ENCODE assay signal across 8 cellular contexts in genomic region chr6:38131527-38131965, GRCh38.
DNase-seq lines count a peak whose midpoint lies in the region; ATAC-seq and TF ChIP-seq lines count a peak whose summit lies in the region.

No MANE protein-coding gene starts in this region.

- H3K27me3 Mint-ChIP-seq in MCF 10A (ENCODE audit: insufficient read depth, unreplicated experiment) = no peaks in the 10 kb centered on the region
- no peaks in the 10 kb centered on the region for H3K27me3 Mint-ChIP-seq in activated T-cell treated with anti-CD3 and anti-CD28 coated beads, Interleukin-2, amount 50 U/mL, for 4 hours (ENCODE audit: low read depth)
- H3K27me3 Mint-ChIP-seq in CD8-positive, alpha-beta memory T cell = no peaks in the 10 kb centered on the region

- H3K27ac ChIP-seq in breast epithelium (no peak overlapping the region), foreskin keratinocyte (no peak overlapping the region), upper lobe of right lung (no peak overlapping the region)
- H3K27ac ChIP-seq in CD8-positive, alpha-beta memory T cell (ENCODE audit: low read depth, low read length) = no peak overlapping the region

- peak; percentile 92 for ATAC-seq in activated T-cell treated with anti-CD3 and anti-CD28 coated beads, Interleukin-2, amount 50 U/mL, for 4 hours
- ATAC-seq in foreskin keratinocyte = peak; percentile 87
- peak; percentile 93 for ATAC-seq in stimulated activated naive CD8-positive, alpha-beta T cell treated with anti-CD3 and anti-CD28 coated beads, Interleukin-15, Interleukin-2, amounts not matched to agents 100 U/mL and 50 U/mL, for 24 hours
- ATAC-seq in upper lobe of right lung = no peak

- H3K36me3 ChIP-seq in breast epithelium (no peaks in the 10 kb centered on the region), upper lobe of right lung (no peaks in the 10 kb centered on the region)
- no peaks in the 10 kb centered on the region for H3K36me3 ChIP-seq in CD8-positive, alpha-beta memory T cell (ENCODE audit: insufficient read depth, low read length)

- no peak overlapping the region for H3K4me3 Mint-ChIP-seq in MCF 10A (ENCODE audit: unreplicated experiment)
- H3K4me3 Mint-ChIP-seq in activated T-cell treated with anti-CD3 and anti-CD28 coated beads, Interleukin-2, amount 50 U/mL, for 4 hours = no peak overlapping the region
- H3K4me3 Mint-ChIP-seq in CD8-positive, alpha-beta memory T cell = no peak overlapping the region

- CTCF ChIA-PET in MCF 10A (lab: Yijun Ruan, JAX) = no interaction called here
- CTCF ChIA-PET in CD8-positive, alpha-beta memory T cell (lab: Charles Lee) = no interaction called here

- no peaks in the 10 kb centered on the region for H3K27me3 ChIP-seq in breast epithelium
- no peaks in the 10 kb centered on the region for H3K27me3 ChIP-seq in foreskin keratinocyte
- H3K27me3 ChIP-seq in upper lobe of right lung = no peaks in the 10 kb centered on the region
- H3K27me3 ChIP-seq in CD8-positive, alpha-beta memory T cell (ENCODE audit: insufficient read depth, low read length, poor library complexity, severe bottlenecking) = no peaks in the 10 kb centered on the region

- BruUV-seq in MCF 10A (replicated peaks; lab: Mats Ljungman, UMichigan) = no TSS peak

- H3K9me3 ChIP-seq in breast epithelium (no peaks in the 10 kb centered on the region), upper lobe of right lung (no peaks in the 10 kb centered on the region)
- no peaks in the 10 kb centered on the region for H3K9me3 ChIP-seq in CD8-positive, alpha-beta memory T cell (ENCODE audit: low read length)

- peaks cover 15% of the 10 kb centered on the region for H3K4me1 Mint-ChIP-seq in MCF 10A (ENCODE audit: insufficient read depth, unreplicated experiment)
- peaks cover 41% of the 10 kb centered on the region for H3K4me1 Mint-ChIP-seq in activated T-cell treated with anti-CD3 and anti-CD28 coated beads, Interleukin-2, amount 50 U/mL, for 4 hours (ENCODE audit: low read depth)
- peaks cover 53 to 71% (median 60%) of the 10 kb centered on the region in 3 donors for H3K4me1 Mint-ChIP-seq in CD8-positive, alpha-beta memory T cell

- H3K4me1 ChIP-seq in breast epithelium (no peaks in the 10 kb centered on the region), foreskin keratinocyte (no peaks in the 10 kb centered on the region), upper lobe of right lung (peaks cover 4% of the 10 kb centered on the region)
- no peaks in the 10 kb centered on the region for H3K4me1 ChIP-seq in CD8-positive, alpha-beta memory T cell (ENCODE audit: insufficient read depth, low read length)

- TF ChIP-seq POLR2A in breast epithelium (IDR thresholded peaks at IDR 0.05) = no peak

- intact Hi-C loops in MCF 10A (cut with micrococcal nuclease) = no loop called here
- intact Hi-C loops in breast epithelium (cut with DNase I; ENCODE audit: low total_unique reads) = no loop called here
- intact Hi-C loops in upper lobe of right lung (cut with DNase I) = no loop called here

- H3K4me3 ChIP-seq in breast epithelium (no peak overlapping the region), upper lobe of right lung (no peak overlapping the region)
- H3K4me3 ChIP-seq in CD8-positive, alpha-beta memory T cell (ENCODE audit: low read length) = no peak overlapping the region

- H3K36me3 Mint-ChIP-seq in MCF 10A (ENCODE audit: insufficient read depth, unreplicated experiment) = peaks cover 12% of the 10 kb centered on the region
- H3K36me3 Mint-ChIP-seq in activated T-cell treated with anti-CD3 and anti-CD28 coated beads, Interleukin-2, amount 50 U/mL, for 4 hours (ENCODE audit: insufficient read depth) = peaks cover 36% of the 10 kb centered on the region
- H3K36me3 Mint-ChIP-seq in CD8-positive, alpha-beta memory T cell = peaks cover 4 to 34% (median 16%) of the 10 kb centered on the region in 3 donors

- H3K27ac Mint-ChIP-seq in MCF 10A (ENCODE audit: low read depth, unreplicated experiment) = peak overlapping the region; percentile 37
- H3K27ac Mint-ChIP-seq in CD8-positive, alpha-beta memory T cell = no peak overlapping the region

- no peaks in the 10 kb centered on the region for H3K9me3 Mint-ChIP-seq in MCF 10A (ENCODE audit: unreplicated experiment)
- H3K9me3 Mint-ChIP-seq in activated T-cell treated with anti-CD3 and anti-CD28 coated beads, Interleukin-2, amount 50 U/mL, for 4 hours = peaks cover 6% of the 10 kb centered on the region
- H3K9me3 Mint-ChIP-seq in CD8-positive, alpha-beta memory T cell = no peaks in the 10 kb centered on the region

- DNase-seq in MCF 10A (ENCODE audit: unreplicated experiment) = peak; percentile 77
- DNase-seq in breast epithelium (ENCODE audit: low spot score in 2 of 2) = no peak
- no peak for DNase-seq in activated T-cell treated with anti-CD3 and anti-CD28 coated beads, Interleukin-2, amount 50 U/mL, for 4 hours
- peak; percentile 42 to 55 for DNase-seq in foreskin keratinocyte
- peak; percentile 23 for DNase-seq in stimulated activated naive CD8-positive, alpha-beta T cell treated with anti-CD3 and anti-CD28 coated beads, Interleukin-15, Interleukin-2, amounts not matched to agents 100 U/mL and 50 U/mL, for 24 hours
- no peak for DNase-seq in anterior cingulate cortex (lab: John Stamatoyannopoulos, UW)
- no peak for DNase-seq in upper lobe of right lung
- DNase-seq in CD8-positive, alpha-beta memory T cell = no peak

- POLR2A ChIA-PET in MCF 10A (lab: Yijun Ruan, JAX) = no interaction called here
- POLR2A ChIA-PET in CD8-positive, alpha-beta memory T cell (lab: Charles Lee) = no interaction called here

- no peak for TF ChIP-seq CTCF in MCF 10A (IDR thresholded peaks at IDR 0.05; ENCODE audit: unreplicated experiment)
- TF ChIP-seq CTCF in breast epithelium (IDR thresholded peaks at IDR 0.05) = no peak
- TF ChIP-seq CTCF in foreskin keratinocyte (conservative IDR thresholded peaks at IDR 0.05) = no peak
- TF ChIP-seq CTCF in upper lobe of right lung (IDR thresholded peaks at IDR 0.05) = no peak

Comparison
In these comparisons a context has a peak if more than half of its experiments do, and no peak if none do; other contexts are left out.
1. DNase-seq: peak in MCF 10A (single experiment), foreskin keratinocyte (2 of 2) and stimulated activated naive CD8-positive, alpha-beta T cell treated with anti-CD3 and anti-CD28 coated beads, Interleukin-15, Interleukin-2, amounts not matched to agents 100 U/mL and 50 U/mL, for 24 hours (single experiment); none in breast epithelium (0 of 2), activated T-cell treated with anti-CD3 and anti-CD28 coated beads, Interleukin-2, amount 50 U/mL, for 4 hours (single experiment), anterior cingulate cortex (0 of 58), upper lobe of right lung (single experiment) and CD8-positive, alpha-beta memory T cell (0 of 5).